ENCODE assay signal across 8 cellular contexts in genomic region chr1:15965228-15965767, GRCh38. TPM values are rescaled to one million over a fixed set of nuclear protein-coding genes. Genes with fewer than 3 reads are reported as not detected.
DNase-seq lines count a peak whose midpoint lies in the region; ATAC-seq and TF ChIP-seq lines count a peak whose summit lies in the region.

No MANE protein-coding gene starts in this region.

- peak overlapping the region; percentile 80 for H3K4me3 Mint-ChIP-seq in activated B cell treated with CpG ODN at 0.5 μM for 24 hours

- 46 to 81% methylated on average over 7 of the region's 7 CpGs for WGBS in sigmoid colon, 2 donors

- H3K4me1 Mint-ChIP-seq in activated B cell treated with CpG ODN at 0.5 μM for 24 hours: peaks cover 85% of the 10 kb centered on the region

- H3K27me3 ChIP-seq in sigmoid colon: no peaks in the 10 kb centered on the region

- POLR2A ChIA-PET in GM10248 (lab: Yijun Ruan, JAX): interaction anchor here (1.2 to 1.3 kb wide), 2 partner anchors 10 to 16 kb away, joined by 6 to 8 read pairs; partner anchors contain the start of gene ZBTB17
- POLR2A ChIA-PET in activated B cell treated with CpG ODN at 0.5 μM for 24 hours (lab: Charles Lee): interaction anchor here (0.9 to 10.7 kb wide), 19 partner anchors 9 to 283 kb away, joined by 3 to 282 read pairs (median 8); partner anchors contain the start of genes SPEN and ZBTB17

- H3K27me3 Mint-ChIP-seq in activated B cell treated with CpG ODN at 0.5 μM for 24 hours: no peaks in the 10 kb centered on the region

- no peaks in the 10 kb centered on the region for H3K9me3 Mint-ChIP-seq in activated B cell treated with CpG ODN at 0.5 μM for 24 hours

- TF ChIP-seq CTCF in GM10248 (IDR thresholded peaks at IDR 0.05; ENCODE audit: control extremely low read depth, extremely low read depth, low read depth, missing control alignments): no peak
- TF ChIP-seq CTCF in activated B cell treated with CpG ODN at 0.5 μM for 24 hours (IDR thresholded peaks at IDR 0.05): no peak
- no peak for TF ChIP-seq CTCF in sigmoid colon (IDR thresholded peaks at IDR 0.05)

- no peak overlapping the region for H3K4me3 ChIP-seq in sigmoid colon

- intact Hi-C loops in activated B cell treated with CpG ODN at 0.5 μM for 24 hours (cut with micrococcal nuclease) (loop anchor here (1.0 to 10.0 kb wide), 5 partner anchors 42 to 440 kb away; partner anchors contain the start of genes CASP9, DNAJC16 and PLEKHM2), sigmoid colon (cut with DNase I) (no loop called here)

- peak overlapping the region; percentile 88 for H3K27ac Mint-ChIP-seq in activated B cell treated with CpG ODN at 0.5 μM for 24 hours

- no peak for TF ChIP-seq EP300 in sigmoid colon (IDR thresholded peaks at IDR 0.05)

- H3K36me3 Mint-ChIP-seq in activated B cell treated with CpG ODN at 0.5 μM for 24 hours (ENCODE audit: low read depth): peaks cover 31% of the 10 kb centered on the region

- peak overlapping the region; percentile 1 to 57 (median 40) for H3K27ac ChIP-seq in sigmoid colon

- CTCF ChIA-PET in GM10248 (lab: Yijun Ruan, JAX): interaction anchor here (0.6 to 1.4 kb wide), 6 partner anchors 10 to 173 kb away, joined by 3 to 7 read pairs (median 3); partner anchors contain the start of gene ZBTB17
- CTCF ChIA-PET in activated B cell treated with CpG ODN at 0.5 μM for 24 hours (lab: Charles Lee): interaction anchor here (3.8 kb wide), 1 partner anchor 10 kb away, joined by 17 read pairs; the partner anchor contains the start of gene ZBTB17

- peaks cover 0 to 47% (median 41%) of the 10 kb centered on the region in 4 donors for H3K4me1 ChIP-seq in sigmoid colon

- peaks cover 0 to 19% (median 3%) of the 10 kb centered on the region in 4 donors for H3K36me3 ChIP-seq in sigmoid colon

- H3K9me3 ChIP-seq in sigmoid colon: no peaks in the 10 kb centered on the region

- no peak for TF ChIP-seq POLR2A in sigmoid colon (IDR thresholded peaks at IDR 0.05)

- peak; percentile 29 for DNase-seq in GM10248 (ENCODE audit: extremely low spot score)
- DNase-seq in activated B cell treated with CpG ODN at 0.5 μM for 24 hours: no peak
- peak; percentile 57 for DNase-seq in fibroblast of peridontal ligament (ENCODE audit: extremely low read depth)
- DNase-seq in sigmoid colon: no peak
- DNase-seq in kidney tubule cell (ENCODE audit: low spot score): no peak
- DNase-seq in NCI-H1105 treated with DMSO at 0.1 percent for 48 hours (lab: John Stamatoyannopoulos, UW): no peak

- ATAC-seq in activated B cell treated with CpG ODN at 0.5 μM for 24 hours (ENCODE audit: low read depth) (peak; percentile 5), GM21723 (IDR thresholded peaks at IDR 0.05; ENCODE audit: unreplicated experiment) (no peak), GM19452 (IDR thresholded peaks at IDR 0.05; ENCODE audit: unreplicated experiment) (no peak)

RNA-seq across cellular contexts. Expression of gene ZBTB17, which starts 10.6 kb away (rescaled TPM):
- total RNA-seq in activated B cell treated with CpG ODN at 0.5 μM for 24 hours: 109 and 121 TPM in 2 replicates
- 10 to 100 TPM; 22.1 to 38.5 (median 26.5) TPM for total RNA-seq in sigmoid colon
- polyA plus RNA-seq in sigmoid colon: 10 to 100 TPM; 17.4 to 38.7 (median 18.3) TPM

RNA-seq across cellular contexts. Expression of gene SRARP, which starts 38.7 kb away (rescaled TPM):
- total RNA-seq in activated B cell treated with CpG ODN at 0.5 μM for 24 hours (0.07 TPM in 1 of 2 replicates, not detected in the other), sigmoid colon (not detected)
- under 1 TPM in 1 of 3 donors, not detected in 2; under 0.01 TPM for polyA plus RNA-seq in sigmoid colon

RNA-seq across cellular contexts. Expression of gene HSPB7, which starts 52.5 kb away (rescaled TPM):
- not detected in 2 replicates for total RNA-seq in activated B cell treated with CpG ODN at 0.5 μM for 24 hours
- 100 to 1,000 TPM in 2 of 4 donors, 10 to 100 TPM in 2; 44.4 to 224 (median 86.3) TPM for total RNA-seq in sigmoid colon
- 10 to 100 TPM in 1 of 3 donors, 1 to 10 TPM in 2; 6.7 to 22.7 (median 7.2) TPM for polyA plus RNA-seq in sigmoid colon

RNA-seq across cellular contexts. Expression of gene CLCNKA, which starts 56.5 kb away (rescaled TPM):
- total RNA-seq in activated B cell treated with CpG ODN at 0.5 μM for 24 hours (0.24 TPM in 1 of 2 replicates, not detected in the other), sigmoid colon (1 to 10 TPM in 1 of 4 donors, not detected in 3; 1.1 TPM)
- polyA plus RNA-seq in sigmoid colon: under 1 TPM in 1 of 3 donors, not detected in 2; 0.13 TPM

Comparison
In these comparisons a context has a peak if more than half of its experiments do, and no peak if none do; other contexts are left out.
1. DNase-seq: peak in GM10248 (single experiment) and fibroblast of peridontal ligament (single experiment); none in activated B cell treated with CpG ODN at 0.5 μM for 24 hours (single experiment), sigmoid colon (single experiment), kidney tubule cell (single experiment) and NCI-H1105 treated with DMSO at 0.1 percent for 48 hours (single experiment).
2. RNA of gene HSPB7, which starts 52.5 kb away (total RNA-seq): 44.4 to 224 TPM in sigmoid colon; not detected in activated B cell treated with CpG ODN at 0.5 μM for 24 hours; every median in the first group is over 10 times any median in the second.